In the genomic region with DNA sequence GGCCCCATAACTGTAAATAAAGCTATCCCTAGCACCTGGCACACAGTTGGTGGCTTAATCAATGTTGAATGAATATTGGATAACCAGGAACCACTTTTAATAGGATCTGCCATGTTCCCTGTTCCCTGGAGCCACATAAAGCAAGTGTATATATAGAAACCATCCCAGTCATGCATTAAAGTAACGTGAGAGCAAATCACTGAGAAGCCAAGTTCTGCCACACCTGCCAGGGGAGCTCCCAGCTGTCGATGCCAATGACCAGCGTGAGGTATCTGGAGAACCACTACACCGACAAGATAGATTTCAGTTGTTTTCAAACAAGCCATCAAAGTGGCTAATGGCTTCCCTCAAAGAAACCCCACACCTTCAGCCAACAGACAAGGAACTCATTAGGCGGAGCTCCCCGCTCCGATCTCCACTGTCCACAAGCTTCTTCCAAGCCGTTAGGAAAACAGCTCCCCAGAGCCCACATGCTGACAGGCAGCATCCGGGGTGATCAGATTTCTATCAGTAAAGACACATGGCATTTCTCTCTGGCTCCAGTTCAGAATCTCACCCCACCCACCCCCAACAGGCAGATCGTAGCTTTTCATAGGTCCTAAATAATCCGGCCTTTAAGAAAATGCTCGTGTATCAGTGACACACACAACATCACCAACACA, we compare ENCODE assay signal across 15 cellular contexts. TPM values are rescaled to one million over a fixed set of nuclear protein-coding genes. Genes with fewer than 3 reads are reported as not detected.
A peak's percentile ranks its signal among the peaks of the same experiment; 100 is the strongest.
DNase-seq lines count a peak whose midpoint lies in the region; ATAC-seq and TF ChIP-seq lines count a peak whose summit lies in the region.
"Had no signal": no experiment of that assay in that cellular context is flagged by ENCODE, and none has a peak within 500 bp of the region (broad histone marks: within the 10 kb centered on the region; RNA-seq: fewer than 3 reads in every experiment).

No MANE protein-coding gene starts in this region.

- H3K27ac ChIP-seq in right atrium auricular region (peak overlapping the region; percentile 72 to 80), muscle layer of duodenum (ENCODE audit: low read length) (peak overlapping the region; percentile 89), osteoblast (ENCODE audit: low read depth, low read length) (no peak overlapping the region)

- H2AFZ ChIP-seq in osteoblast (ENCODE audit: low read length) = no peak overlapping the region

- H3K36me3 ChIP-seq in right atrium auricular region (no peaks in the 10 kb centered on the region), muscle layer of duodenum (ENCODE audit: control insufficient read depth in 1 of 2, insufficient read depth in 2 of 2, low read length in 2 of 2) (no peaks in the 10 kb centered on the region), osteoblast (ENCODE audit: insufficient read depth, low read length) (no peaks in the 10 kb centered on the region)

- H3K9me3 Mint-ChIP-seq in activated T-helper 1 cell treated with anti-CD3 and anti-CD28 coated beads, Interleukin-12 subunit alpha, Interleukin-12 subunit beta, Interleukin-2, Interleukin-4 antibody, amounts not matched to agents 30 ng/mL and 10 ng/mL and 1 ng/mL, durations not matched to agents 14 hours and 24 hours and 36 hours = no peaks in the 10 kb centered on the region

- ATAC-seq in GM21619 (IDR thresholded peaks at IDR 0.05; ENCODE audit: unreplicated experiment) (no peak), HG03139 (IDR thresholded peaks at IDR 0.05; ENCODE audit: unreplicated experiment) (no peak)
- ATAC-seq: left ventricle myocardium superior, right cardiac atrium had no signal

- H3K27me3 ChIP-seq in right atrium auricular region (no peaks in the 10 kb centered on the region), muscle layer of duodenum (ENCODE audit: low read depth, low read length) (no peaks in the 10 kb centered on the region), osteoblast (ENCODE audit: insufficient read depth, low read length) (no peaks in the 10 kb centered on the region)

- intact Hi-C loops in cardiac septum (cut with DNase I) = no loop called here
- intact Hi-C loops in activated T-helper 1 cell treated with anti-CD3 and anti-CD28 coated beads, Interleukin-12 subunit alpha, Interleukin-12 subunit beta, Interleukin-2, Interleukin-4 antibody, amounts not matched to agents 30 ng/mL and 10 ng/mL and 1 ng/mL, durations not matched to agents 14 hours and 24 hours and 36 hours (cut with micrococcal nuclease) = no loop called here

- H3K4me1 Mint-ChIP-seq in activated T-helper 1 cell treated with anti-CD3 and anti-CD28 coated beads, Interleukin-12 subunit alpha, Interleukin-12 subunit beta, Interleukin-2, Interleukin-4 antibody, amounts not matched to agents 30 ng/mL and 10 ng/mL and 1 ng/mL, durations not matched to agents 14 hours and 24 hours and 36 hours (ENCODE audit: low read depth) = peaks cover 8% of the 10 kb centered on the region

- H3K79me2 ChIP-seq in osteoblast (ENCODE audit: insufficient read depth, low read length) = no peaks in the 10 kb centered on the region

- peaks cover 6% of the 10 kb centered on the region for H3K27me3 Mint-ChIP-seq in activated T-helper 1 cell treated with anti-CD3 and anti-CD28 coated beads, Interleukin-12 subunit alpha, Interleukin-12 subunit beta, Interleukin-2, Interleukin-4 antibody, amounts not matched to agents 30 ng/mL and 10 ng/mL and 1 ng/mL, durations not matched to agents 14 hours and 24 hours and 36 hours (ENCODE audit: insufficient read depth)

- peaks cover 0 to 38% of the 10 kb centered on the region in 2 donors for H3K4me1 ChIP-seq in right atrium auricular region
- peaks cover 9 to 26% of the 10 kb centered on the region in 2 donors for H3K4me1 ChIP-seq in muscle layer of duodenum (ENCODE audit: control insufficient read depth in 1 of 2, insufficient read depth in 2 of 2, low read length in 2 of 2)
- H3K4me1 ChIP-seq in osteoblast (ENCODE audit: insufficient read depth, low read length) = peaks cover 28% of the 10 kb centered on the region

- H3K4me3 ChIP-seq in right atrium auricular region = no peak overlapping the region
- H3K4me3 ChIP-seq in muscle layer of duodenum (ENCODE audit: low read depth in 1 of 2, low read length in 2 of 2) = no peak overlapping the region
- H3K4me3 ChIP-seq in osteoblast (ENCODE audit: insufficient read depth, low read length) = no peak overlapping the region

- no peak overlapping the region for H3K4me3 Mint-ChIP-seq in activated T-helper 1 cell treated with anti-CD3 and anti-CD28 coated beads, Interleukin-12 subunit alpha, Interleukin-12 subunit beta, Interleukin-2, Interleukin-4 antibody, amounts not matched to agents 30 ng/mL and 10 ng/mL and 1 ng/mL, durations not matched to agents 14 hours and 24 hours and 36 hours

- H3K27ac Mint-ChIP-seq in activated T-helper 1 cell treated with anti-CD3 and anti-CD28 coated beads, Interleukin-12 subunit alpha, Interleukin-12 subunit beta, Interleukin-2, Interleukin-4 antibody, amounts not matched to agents 30 ng/mL and 10 ng/mL and 1 ng/mL, durations not matched to agents 14 hours and 24 hours and 36 hours = peak overlapping the region; percentile 9

- H4K20me1 ChIP-seq in osteoblast (ENCODE audit: insufficient read depth, low read length) = no peaks in the 10 kb centered on the region

- H3K9me3 ChIP-seq in right atrium auricular region (no peaks in the 10 kb centered on the region), muscle layer of duodenum (ENCODE audit: control insufficient read depth in 1 of 2, low read length in 2 of 2) (no peaks in the 10 kb centered on the region), osteoblast (ENCODE audit: low read depth, low read length) (peaks cover 2% of the 10 kb centered on the region)

- TF ChIP-seq CTCF in right atrium auricular region (IDR thresholded peaks at IDR 0.05) = no peak
- no peak for TF ChIP-seq CTCF in osteoblast (IDR thresholded peaks at IDR 0.05; ENCODE audit: extremely low read depth, low read depth, low read length)

- no peak overlapping the region for H3K4me2 ChIP-seq in osteoblast (ENCODE audit: insufficient read depth, low read length)

- H3K36me3 Mint-ChIP-seq in activated T-helper 1 cell treated with anti-CD3 and anti-CD28 coated beads, Interleukin-12 subunit alpha, Interleukin-12 subunit beta, Interleukin-2, Interleukin-4 antibody, amounts not matched to agents 30 ng/mL and 10 ng/mL and 1 ng/mL, durations not matched to agents 14 hours and 24 hours and 36 hours (ENCODE audit: low read depth) = no peaks in the 10 kb centered on the region

- DNase-seq in right atrium auricular region (ENCODE audit: low spot score) (no peak), cardiac septum (ENCODE audit: low spot score) (no peak), osteoblast (ENCODE audit: insufficient read length, low spot score, missing footprints) (no peak)
- no peak for DNase-seq in activated T-helper 1 cell treated with anti-CD3 and anti-CD28 coated beads, Interleukin-12 subunit alpha, Interleukin-12 subunit beta, Interleukin-2, Interleukin-4 antibody, amounts not matched to agents 30 ng/mL and 10 ng/mL and 1 ng/mL, durations not matched to agents 14 hours and 24 hours and 36 hours (ENCODE audit: low spot score)
- DNase-seq in NK-92 treated with Interleukin-12 subunit alpha and Interleukin-12 subunit beta, amount 100 ng/mL, for 24 hours (lab: John Stamatoyannopoulos, UW) = no peak
- DNase-seq: anterior cingulate cortex, GDM1, left ventricle myocardium superior, NCI-H446 treated with DMSO at 0.1 percent for 48 hours had no signal

RNA-seq across cellular contexts. Expression of gene SPATA12, which starts 54.3 kb away (rescaled TPM):
- not detected for total RNA-seq in right atrium auricular region
- total RNA-seq in cardiac septum = not detected
- total RNA-seq in activated T-helper 1 cell treated with anti-CD3 and anti-CD28 coated beads, Interleukin-12 subunit alpha, Interleukin-12 subunit beta, Interleukin-2, Interleukin-4 antibody, amounts not matched to agents 30 ng/mL and 10 ng/mL and 1 ng/mL, durations not matched to agents 14 hours and 24 hours and 36 hours = not detected in 2 replicates
- not detected in 2 replicates for total RNA-seq in osteoblast
- total RNA-seq: activated CD8-positive, alpha-beta memory T cell treated with anti-CD3 and anti-CD28 coated beads for 36 hours; left ventricle myocardium superior; right cardiac atrium; T-helper 1 cell treated with Interleukin-12 subunit alpha and Interleukin-12 subunit beta and Interleukin-4 antibody, amounts not matched to agents 30 ng/mL and 1 ng/mL, for 36 hours had no signal
